11 cellular contexts compared by ENCODE assay signal in the genomic region with DNA sequence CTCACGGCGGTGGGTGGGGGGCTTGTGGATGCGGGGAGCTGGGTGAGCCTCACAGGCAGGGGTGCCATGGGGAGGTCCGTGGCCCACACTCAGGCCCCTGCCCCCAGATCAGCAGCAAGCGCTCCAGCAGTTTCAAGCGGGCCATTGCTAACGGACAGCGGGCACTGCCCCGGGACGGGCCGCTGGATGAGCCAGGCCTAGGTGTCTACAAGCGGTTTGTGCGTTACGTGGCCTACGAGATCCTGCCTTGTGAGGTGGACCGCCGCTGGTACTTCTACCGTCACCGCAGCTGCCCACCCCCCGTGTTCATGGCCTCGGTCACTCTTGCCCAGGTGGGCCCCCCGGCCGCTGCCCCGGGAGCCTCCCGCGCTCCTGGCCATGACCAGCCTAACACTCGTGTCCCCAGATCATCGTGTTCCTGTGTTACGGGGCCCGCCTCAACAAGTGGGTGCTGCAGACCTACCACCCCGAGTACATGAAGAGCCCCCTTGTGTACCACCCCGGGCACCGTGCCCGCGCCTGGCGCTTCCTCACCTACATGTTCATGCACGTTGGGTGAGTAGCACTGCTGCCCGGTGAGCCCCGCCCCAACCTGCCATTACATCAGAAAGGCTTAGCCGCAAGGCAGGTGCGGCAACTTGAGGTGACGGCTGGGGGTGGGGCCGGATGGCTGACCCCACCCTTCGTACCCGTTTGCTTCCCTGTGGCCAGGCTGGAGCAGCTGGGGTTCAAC. TPM values are rescaled to one million over a fixed set of nuclear protein-coding genes. Genes with fewer than 3 reads are reported as not detected.
A peak's percentile ranks its signal among the peaks of the same experiment; 100 is the strongest.
DNase-seq lines count a peak whose midpoint lies in the region; ATAC-seq and TF ChIP-seq lines count a peak whose summit lies in the region.
"Had no signal": no experiment of that assay in that cellular context is flagged by ENCODE, and none has a peak within 500 bp of the region (broad histone marks: within the 10 kb centered on the region; RNA-seq: fewer than 3 reads in every experiment).

No MANE protein-coding gene starts in this region.

- POLR2A ChIA-PET in HEK293T (lab: Yijun Ruan, JAX), result interaction anchor here (2.2 kb wide), 1 partner anchor 17 kb away, joined by 6 read pairs; no protein-coding TSS in a partner anchor

- intact Hi-C loops in lower lobe of right lung (cut with DNase I), result no loop called here

- peak; percentile 77 for DNase-seq in DMS153 treated with DMSO at 0.1 percent for 48 hours (lab: John Stamatoyannopoulos, UW; ENCODE audit: unreplicated experiment)
- peak; percentile 79 for DNase-seq in NCI-H1436 (lab: John Stamatoyannopoulos, UW)
- peak; percentile 97 for DNase-seq in RWPE2 (ENCODE audit: low spot score)
- peak; percentile 83 for DNase-seq in lower lobe of right lung
- no peak for DNase-seq in SJCRH30
- no peak for DNase-seq in activated gamma-delta T cell (lab: John Stamatoyannopoulos, UW)
- DNase-seq in HEK293T (ENCODE audit: extremely low spot score), result no peak
- DNase-seq: activated CD4-positive, alpha-beta T cell treated with anti-CD3 and anti-CD28 coated beads, Interleukin-2, amount 50 U/mL, for 48 hours; NK-92 treated with Interleukin-12 subunit alpha and Interleukin-12 subunit beta, amount 100 ng/mL, for 24 hours had no signal

- H3K27me3 ChIP-seq in RWPE2 (ENCODE audit: insufficient read depth, poor library complexity, severe bottlenecking), result no peaks in the 10 kb centered on the region
- H3K27me3 ChIP-seq in lower lobe of right lung (ENCODE audit: low read depth), result peaks cover 11% of the 10 kb centered on the region
- no peaks in the 10 kb centered on the region for H3K27me3 ChIP-seq in SJCRH30

- peak overlapping the region; percentile 72 for H3K27ac ChIP-seq in RWPE2 (ENCODE audit: poor library complexity, severe bottlenecking)
- H3K27ac ChIP-seq in lower lobe of right lung, result no peak overlapping the region
- no peak overlapping the region for H3K27ac ChIP-seq in SJCRH30

- H3K9me3 ChIP-seq in RWPE2 (ENCODE audit: severe bottlenecking), result no peaks in the 10 kb centered on the region
- H3K9me3 ChIP-seq in lower lobe of right lung, result no peaks in the 10 kb centered on the region
- H3K9me3 ChIP-seq in SJCRH30 (replicated peaks), result no peaks in the 10 kb centered on the region

- H3K4me1 ChIP-seq in RWPE2 (ENCODE audit: insufficient read depth, poor library complexity, severe bottlenecking) (peaks cover 17% of the 10 kb centered on the region), lower lobe of right lung (peaks cover 30% of the 10 kb centered on the region), SJCRH30 (peaks cover 15% of the 10 kb centered on the region)

- H3K36me3 ChIP-seq in RWPE2 (ENCODE audit: low read depth) (peaks cover 30% of the 10 kb centered on the region), lower lobe of right lung (peaks cover 29% of the 10 kb centered on the region), SJCRH30 (peaks cover 29% of the 10 kb centered on the region)

- TF ChIP-seq CTCF in RWPE2 (IDR thresholded peaks at IDR 0.05; ENCODE audit: poor library complexity, severe bottlenecking), result no peak
- no peak for TF ChIP-seq CTCF in lower lobe of right lung (IDR thresholded peaks at IDR 0.05)

- peak; percentile 44 for ATAC-seq in RWPE2 (ENCODE audit: low read depth)
- ATAC-seq in lower lobe of right lung, result no peak
- ATAC-seq in SK-N-SH treated with all-trans-retinoic acid at 6 μM for 48 hours, result no peak
- ATAC-seq: CD8-positive, alpha-beta T cell had no signal

- CTCF ChIA-PET in HEK293T (lab: Yijun Ruan, JAX), result interaction anchor here (1.2 kb wide), 1 partner anchor 28 kb away, joined by 4 read pairs; a partner anchor contains a TSS

- H3K4me3 ChIP-seq in RWPE2 (ENCODE audit: severe bottlenecking), result peak overlapping the region; percentile 26
- H3K4me3 ChIP-seq in lower lobe of right lung, result peak overlapping the region; percentile 19
- no peak overlapping the region for H3K4me3 ChIP-seq in SJCRH30

TF ChIP-seq in SK-N-SH treated with all-trans-retinoic acid at 6 μM for 48 hours, 23 proteins besides CTCF, POLR2A, EP300 and RAD21 (continues in another document):
- TF ChIP-seq, protein P1, sequence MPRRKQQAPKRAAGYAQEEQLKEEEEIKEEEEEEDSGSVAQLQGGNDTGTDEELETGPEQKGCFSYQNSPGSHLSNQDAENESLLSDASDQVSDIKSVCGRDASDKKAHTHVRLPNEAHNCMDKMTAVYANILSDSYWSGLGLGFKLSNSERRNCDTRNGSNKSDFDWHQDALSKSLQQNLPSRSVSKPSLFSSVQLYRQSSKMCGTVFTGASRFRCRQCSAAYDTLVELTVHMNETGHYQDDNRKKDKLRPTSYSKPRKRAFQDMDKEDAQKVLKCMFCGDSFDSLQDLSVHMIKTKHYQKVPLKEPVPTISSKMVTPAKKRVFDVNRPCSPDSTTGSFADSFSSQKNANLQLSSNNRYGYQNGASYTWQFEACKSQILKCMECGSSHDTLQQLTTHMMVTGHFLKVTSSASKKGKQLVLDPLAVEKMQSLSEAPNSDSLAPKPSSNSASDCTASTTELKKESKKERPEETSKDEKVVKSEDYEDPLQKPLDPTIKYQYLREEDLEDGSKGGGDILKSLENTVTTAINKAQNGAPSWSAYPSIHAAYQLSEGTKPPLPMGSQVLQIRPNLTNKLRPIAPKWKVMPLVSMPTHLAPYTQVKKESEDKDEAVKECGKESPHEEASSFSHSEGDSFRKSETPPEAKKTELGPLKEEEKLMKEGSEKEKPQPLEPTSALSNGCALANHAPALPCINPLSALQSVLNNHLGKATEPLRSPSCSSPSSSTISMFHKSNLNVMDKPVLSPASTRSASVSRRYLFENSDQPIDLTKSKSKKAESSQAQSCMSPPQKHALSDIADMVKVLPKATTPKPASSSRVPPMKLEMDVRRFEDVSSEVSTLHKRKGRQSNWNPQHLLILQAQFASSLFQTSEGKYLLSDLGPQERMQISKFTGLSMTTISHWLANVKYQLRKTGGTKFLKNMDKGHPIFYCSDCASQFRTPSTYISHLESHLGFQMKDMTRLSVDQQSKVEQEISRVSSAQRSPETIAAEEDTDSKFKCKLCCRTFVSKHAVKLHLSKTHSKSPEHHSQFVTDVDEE (CRISPR knock-in tag; IDR thresholded peaks at IDR 0.05), result no peak
- TF ChIP-seq BACH2 (CRISPR knock-in tag; IDR thresholded peaks at IDR 0.05; ENCODE audit: borderline replicate concordance) (no peak), OSR1 (CRISPR knock-in tag; IDR thresholded peaks at IDR 0.05) (no peak), ZNF8 (CRISPR knock-in tag; IDR thresholded peaks at IDR 0.05) (no peak), GLIS3 (CRISPR knock-in tag; IDR thresholded peaks at IDR 0.05) (no peak), TOX (CRISPR knock-in tag; IDR thresholded peaks at IDR 0.05; ENCODE audit: borderline replicate concordance) (no peak), ZNF70 (CRISPR knock-in tag; IDR thresholded peaks at IDR 0.05) (no peak)

TF ChIP-seq in HEK293T, 16 proteins besides CTCF, POLR2A, EP300 and RAD21:
- TF ChIP-seq SUZ12 (IDR thresholded peaks at IDR 0.05) (no peak), NFRKB (IDR thresholded peaks at IDR 0.05) (no peak), FOXA1 (IDR thresholded peaks at IDR 0.05) (no peak), HDGF (IDR thresholded peaks at IDR 0.05; ENCODE audit: borderline replicate concordance) (no peak), FOXM1 (IDR thresholded peaks at IDR 0.05; ENCODE audit: borderline replicate concordance) (no peak), ZNF384 (IDR thresholded peaks at IDR 0.05) (no peak), LEF1 (IDR thresholded peaks at IDR 0.05; ENCODE audit: borderline replicate concordance) (no peak), ELF4 (IDR thresholded peaks at IDR 0.05) (no peak), FOXK2 (IDR thresholded peaks at IDR 0.05) (no peak), BHLHE40 (IDR thresholded peaks at IDR 0.05; ENCODE audit: borderline replicate concordance) (no peak), SP1 (IDR thresholded peaks at IDR 0.05) (no peak)

RNA-seq across cellular contexts. Expression of a gene that starts 1.3 kb away (rescaled TPM):
- total RNA-seq in lower lobe of right lung, result 2.0 TPM
- 0.94 and 2.5 TPM in 2 replicates for total RNA-seq in SJCRH30 (2014; rRNA removed; shearing (Covaris generic))

RNA-seq across cellular contexts. Expression of a gene that starts 3.5 kb away (rescaled TPM):
- total RNA-seq in lower lobe of right lung, result 86.0 TPM
- total RNA-seq in SJCRH30 (2014; rRNA removed; shearing (Covaris generic)), result 46.0 and 49.2 TPM in 2 replicates

RNA-seq across cellular contexts. Expression of a gene that starts 7.4 kb away (rescaled TPM):
- total RNA-seq in lower lobe of right lung, result 43.2 TPM
- total RNA-seq in SJCRH30 (2014; rRNA removed; shearing (Covaris generic)), result 22.7 and 23.4 TPM in 2 replicates

RNA-seq across cellular contexts. Expression of a gene that starts 8.8 kb away (rescaled TPM):
- total RNA-seq in lower lobe of right lung, result 81.6 TPM
- total RNA-seq in SJCRH30 (2014; rRNA removed; shearing (Covaris generic)), result 41.0 and 66.2 TPM in 2 replicates

RNA-seq across cellular contexts. Expression of a gene that starts 13.5 kb away (rescaled TPM):
- total RNA-seq in lower lobe of right lung, result 13.1 TPM
- 5.6 and 6.2 TPM in 2 replicates for total RNA-seq in SJCRH30 (2014; rRNA removed; shearing (Covaris generic))

Comparison
In these comparisons a context has a peak if more than half of its experiments do, and no peak if none do; other contexts are left out.
1. DNase-seq: peak in DMS153 treated with DMSO at 0.1 percent for 48 hours (single experiment), NCI-H1436 (single experiment), RWPE2 (single experiment) and lower lobe of right lung (single experiment); none in SJCRH30 (0 of 2), activated gamma-delta T cell (single experiment) and HEK293T (single experiment).